In genomic region chr19:29810504-29810871, GRCh38 we compare ENCODE assay signal across 8 cellular contexts. TPM values are rescaled to one million over a fixed set of nuclear protein-coding genes. Genes with fewer than 3 reads are reported as not detected.
DNase-seq lines count a peak whose midpoint lies in the region; ATAC-seq lines count a peak whose summit lies in the region.

No MANE protein-coding gene starts in this region.

- DNase-seq in G401 (ENCODE audit: low spot score), result peak; percentile 78
- DNase-seq in LoVo (ENCODE audit: low spot score), result peak; percentile 13
- DNase-seq in amniotic epithelial cell (ENCODE audit: low read depth), result peak; percentile 30
- no peak for DNase-seq in NK-92 (lab: John Stamatoyannopoulos, UW; ENCODE audit: unreplicated experiment)

- ATAC-seq in activated CD4-positive, CD25-positive, alpha-beta regulatory T cell treated with anti-CD3 and anti-CD28 coated beads, Interleukin-2, amount 50 U/mL, for 24 hours, result no peak
- ATAC-seq in GM18909 (IDR thresholded peaks at IDR 0.05; ENCODE audit: poor library complexity, unreplicated experiment), result no peak
- ATAC-seq in HG03520 (IDR thresholded peaks at IDR 0.05; ENCODE audit: unreplicated experiment), result no peak

- no peaks in the 10 kb centered on the region for H3K27me3 ChIP-seq in mucosa of stomach (ENCODE audit: control insufficient read depth, insufficient read depth, low read length)

- H3K9ac ChIP-seq in mucosa of stomach (ENCODE audit: low read length), result peak overlapping the region; percentile 69

- H3K4me1 ChIP-seq in mucosa of stomach (ENCODE audit: control insufficient read depth, insufficient read depth, low read length), result peaks cover 9% of the 10 kb centered on the region

- no peaks in the 10 kb centered on the region for H3K9me3 ChIP-seq in mucosa of stomach (ENCODE audit: control insufficient read depth, low read length)

- no peaks in the 10 kb centered on the region for H3K36me3 ChIP-seq in mucosa of stomach (ENCODE audit: control insufficient read depth, insufficient read depth, low read length)

- in situ Hi-C loops in G401 (cut with HindIII; ENCODE audit: low sequenced_read_pairs), result no loop called here

- no peak overlapping the region for H3K4me3 ChIP-seq in mucosa of stomach (ENCODE audit: low read length)

RNA-seq across cellular contexts. Expression of gene CCNE1, which starts 1.3 kb away (rescaled TPM):
- total RNA-seq in G401 (2014; rRNA removed; shearing (Covaris generic)), result 50.8 and 76.0 TPM in 2 replicates
